In the genomic region with DNA sequence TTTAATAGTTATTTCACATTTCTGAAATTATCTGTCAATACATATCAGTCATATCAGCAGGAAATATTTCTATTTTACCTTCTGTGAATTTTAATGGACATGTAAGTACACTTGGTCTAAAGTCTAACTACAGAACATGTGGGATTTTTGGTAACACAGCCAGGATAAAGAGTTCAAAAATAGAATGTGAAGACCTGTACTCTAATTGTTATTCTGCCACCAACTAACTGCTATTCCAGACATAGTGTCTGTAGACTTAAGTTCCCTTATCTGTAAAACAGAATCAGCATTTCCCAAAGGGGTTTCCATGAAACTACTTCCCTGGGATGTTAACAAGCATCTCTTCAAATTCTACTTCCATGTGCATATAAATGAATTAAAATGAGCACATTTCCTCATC, we compare ENCODE assay signal across 20 cellular contexts.
"Had no signal": no experiment of that assay in that cellular context is flagged by ENCODE, and none has a peak within 500 bp of the region (broad histone marks: within the 10 kb centered on the region; RNA-seq: fewer than 3 reads in every experiment).

No MANE protein-coding gene starts in this region.

- ATAC-seq: gastrocnemius medialis; left lung; naive thymus-derived CD4-positive, alpha-beta T cell; psoas muscle had no signal

- H3K27ac ChIP-seq: gastrocnemius medialis, left lung, psoas muscle, thyroid gland had no signal

- H3K27me3 Mint-ChIP-seq: central memory CD8-positive, alpha-beta T cell; naive thymus-derived CD4-positive, alpha-beta T cell; type B pancreatic cell had no signal

- H3K27me3 ChIP-seq: gastrocnemius medialis, heart right ventricle, left lung, thyroid gland had no signal

- H3K36me3 Mint-ChIP-seq: naive thymus-derived CD4-positive, alpha-beta T cell; type B pancreatic cell had no signal

- H3K4me3 ChIP-seq: gastrocnemius medialis, left lung, lung, psoas muscle, thyroid gland had no signal

- H3K4me1 Mint-ChIP-seq: central memory CD8-positive, alpha-beta T cell; endodermal cell; naive thymus-derived CD4-positive, alpha-beta T cell; nephron progenitor cell had no signal

- DNase-seq: dermis blood vessel endothelial cell; endodermal cell; erythroblast; gastrocnemius medialis; heart right ventricle; hypothalamus; kidney glomerular epithelial cell; left lung; mesendoderm; naive thymus-derived CD4-positive, alpha-beta T cell; nephron progenitor cell; psoas muscle; retina; small intestine; stimulated activated CD4-positive, alpha-beta T cell treated with anti-CD3 and anti-CD28 coated beads, Interleukin-12 subunit alpha, Interleukin-12 subunit beta, amount 100 ng/mL, for 4 hours; stimulated activated naive CD4-positive, alpha-beta T cell treated with Interleukin-2 at 50 U/mL for 16 hours; thyroid gland had no signal

- H3K9me3 Mint-ChIP-seq: endodermal cell, nephron progenitor cell had no signal

- H3K36me3 ChIP-seq: gastrocnemius medialis, heart right ventricle, left lung, thyroid gland had no signal

- H3K4me3 Mint-ChIP-seq: central memory CD8-positive, alpha-beta T cell; endodermal cell; naive thymus-derived CD4-positive, alpha-beta T cell; nephron progenitor cell; type B pancreatic cell had no signal

- H3K4me1 ChIP-seq: gastrocnemius medialis, left lung, psoas muscle, thyroid gland had no signal

- H3K9me3 ChIP-seq: gastrocnemius medialis, heart right ventricle, left lung, psoas muscle, thyroid gland had no signal

- H3K27ac Mint-ChIP-seq: endodermal cell; naive thymus-derived CD4-positive, alpha-beta T cell; nephron progenitor cell; type B pancreatic cell had no signal
